Comparison of ENCODE assay signal across 1 cellular context in the genomic region with DNA sequence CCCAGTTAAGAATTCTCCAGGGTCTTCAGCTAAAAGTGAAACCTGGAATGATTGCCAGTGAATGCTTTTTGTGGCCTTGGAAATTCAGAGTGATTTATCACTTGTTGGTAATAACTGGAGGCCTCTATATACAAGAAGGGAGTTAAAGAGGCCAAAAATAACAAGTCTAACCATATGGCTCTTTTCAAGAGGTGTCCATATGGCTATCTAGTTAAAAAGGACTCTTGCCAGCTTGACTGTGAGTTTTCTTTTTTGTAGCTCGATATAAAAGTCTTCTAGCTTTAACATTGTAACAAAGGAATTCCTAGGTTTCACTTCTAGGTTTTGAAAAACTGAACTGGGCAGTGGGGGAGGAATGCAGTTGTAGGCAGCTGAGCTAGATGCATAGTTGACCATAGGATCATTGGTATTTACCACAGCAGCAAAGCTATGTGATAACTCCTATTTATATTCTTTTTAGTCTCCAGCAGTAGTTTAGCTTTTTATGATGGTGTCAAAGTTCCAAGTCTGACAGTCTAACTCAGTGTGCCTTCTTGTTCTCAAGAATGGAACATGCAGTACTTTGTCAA.
TF ChIP-seq lines count a peak whose summit lies in the region.

No MANE protein-coding gene starts in this region.

TF ChIP-seq in HEK293, 187 proteins besides CTCF, POLR2A, EP300 and RAD21 (continued from another document and continues in another):
- TF ChIP-seq ZNF19 (tag by site-specific recombination; IDR thresholded peaks at IDR 0.05; ENCODE audit: low read depth) (no peak), ZNF654 (tag by site-specific recombination; IDR thresholded peaks at IDR 0.05; ENCODE audit: low read depth) (no peak), ZNF146 (tag by site-specific recombination; IDR thresholded peaks at IDR 0.05) (no peak), ZNF157 (tag by site-specific recombination; IDR thresholded peaks at IDR 0.05) (no peak), ZNF585B (tag by site-specific recombination; IDR thresholded peaks at IDR 0.05) (no peak), ZFP37 (tag by site-specific recombination; IDR thresholded peaks at IDR 0.05) (no peak), FEZF1 (tag by site-specific recombination; IDR thresholded peaks at IDR 0.05) (peak; percentile 99), ZNF221 (tag by site-specific recombination; IDR thresholded peaks at IDR 0.05; ENCODE audit: borderline replicate concordance) (no peak), ZNF548 (tag by site-specific recombination; IDR thresholded peaks at IDR 0.05) (no peak), ZNF777 (tag by site-specific recombination; IDR thresholded peaks at IDR 0.05; ENCODE audit: borderline replicate concordance) (no peak), ZNF266 (tag by site-specific recombination; IDR thresholded peaks at IDR 0.05; ENCODE audit: low read depth) (no peak), ZNF600 (tag by site-specific recombination; IDR thresholded peaks at IDR 0.05) (no peak), SCRT1 (tag by site-specific recombination; IDR thresholded peaks at IDR 0.05; ENCODE audit: borderline replicate concordance) (peak; percentile 36; the same call in 1 of the 2 replicates), ZNF214 (tag by site-specific recombination; IDR thresholded peaks at IDR 0.05; ENCODE audit: borderline replicate concordance) (no peak; the same call in 1 of the 2 replicates), ZNF791 (tag by site-specific recombination; IDR thresholded peaks at IDR 0.05) (no peak), ZNF174 (tag by site-specific recombination; IDR thresholded peaks at IDR 0.05) (no peak), ZNF544 (tag by site-specific recombination; IDR thresholded peaks at IDR 0.05) (no peak), ZNF660 (tag by site-specific recombination; IDR thresholded peaks at IDR 0.05) (peak; percentile 58; the same call in 1 of the 2 replicates), ZNF521 (tag by site-specific recombination; IDR thresholded peaks at IDR 0.05) (no peak), ZNF837 (tag by site-specific recombination; IDR thresholded peaks at IDR 0.05) (no peak), BCL11A (tag by site-specific recombination; IDR thresholded peaks at IDR 0.05; ENCODE audit: low read depth) (peak; percentile 42; the same call in 1 of the 2 replicates), ZNF366 (tag by site-specific recombination; conservative IDR thresholded peaks at IDR 0.05) (peak; percentile 83), ZFP69B (tag by site-specific recombination; IDR thresholded peaks at IDR 0.05) (peak; percentile 91), SP3 (tag by site-specific recombination; IDR thresholded peaks at IDR 0.05) (no peak), ZNF510 (tag by site-specific recombination; IDR thresholded peaks at IDR 0.05; ENCODE audit: insufficient replicate concordance) (no peak), ZNF426 (tag by site-specific recombination; IDR thresholded peaks at IDR 0.05) (no peak), ZNF140 (tag by site-specific recombination; IDR thresholded peaks at IDR 0.05) (no peak), SP2 (tag by site-specific recombination; IDR thresholded peaks at IDR 0.05) (no peak), ZNF670 (tag by site-specific recombination; IDR thresholded peaks at IDR 0.05; ENCODE audit: low read depth) (no peak), ZBTB20 (tag by site-specific recombination; IDR thresholded peaks at IDR 0.05) (no peak), ZBTB8A (tag by site-specific recombination; IDR thresholded peaks at IDR 0.05) (peak; percentile 46), ZNF48 (tag by site-specific recombination; IDR thresholded peaks at IDR 0.05) (no peak), ZNF394 (tag by site-specific recombination; IDR thresholded peaks at IDR 0.05; ENCODE audit: borderline replicate concordance) (no peak), KLF10 (tag by site-specific recombination; IDR thresholded peaks at IDR 0.05) (peak; percentile 84), ZNF24 (tag by site-specific recombination; IDR thresholded peaks at IDR 0.05) (peak; percentile 65; the same call in 1 of the 2 replicates), ZNF155 (tag by site-specific recombination; IDR thresholded peaks at IDR 0.05) (no peak), ZNF341 (tag by site-specific recombination; IDR thresholded peaks at IDR 0.05; ENCODE audit: low read depth) (no peak), ZNF354C (tag by site-specific recombination; IDR thresholded peaks at IDR 0.05; ENCODE audit: borderline replicate concordance, low read depth) (no peak), ZNF624 (tag by site-specific recombination; IDR thresholded peaks at IDR 0.05) (no peak), ZNF629 (tag by site-specific recombination; IDR thresholded peaks at IDR 0.05) (peak; percentile 68), ZBTB17 (tag by site-specific recombination; IDR thresholded peaks at IDR 0.05) (peak; percentile 60; the same call in 1 of the 2 replicates)
- TF ChIP-seq, protein P1, sequence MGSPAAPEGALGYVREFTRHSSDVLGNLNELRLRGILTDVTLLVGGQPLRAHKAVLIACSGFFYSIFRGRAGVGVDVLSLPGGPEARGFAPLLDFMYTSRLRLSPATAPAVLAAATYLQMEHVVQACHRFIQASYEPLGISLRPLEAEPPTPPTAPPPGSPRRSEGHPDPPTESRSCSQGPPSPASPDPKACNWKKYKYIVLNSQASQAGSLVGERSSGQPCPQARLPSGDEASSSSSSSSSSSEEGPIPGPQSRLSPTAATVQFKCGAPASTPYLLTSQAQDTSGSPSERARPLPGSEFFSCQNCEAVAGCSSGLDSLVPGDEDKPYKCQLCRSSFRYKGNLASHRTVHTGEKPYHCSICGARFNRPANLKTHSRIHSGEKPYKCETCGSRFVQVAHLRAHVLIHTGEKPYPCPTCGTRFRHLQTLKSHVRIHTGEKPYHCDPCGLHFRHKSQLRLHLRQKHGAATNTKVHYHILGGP (tag by site-specific recombination; IDR thresholded peaks at IDR 0.05), result peak; percentile 91
- TF ChIP-seq, protein P2, sequence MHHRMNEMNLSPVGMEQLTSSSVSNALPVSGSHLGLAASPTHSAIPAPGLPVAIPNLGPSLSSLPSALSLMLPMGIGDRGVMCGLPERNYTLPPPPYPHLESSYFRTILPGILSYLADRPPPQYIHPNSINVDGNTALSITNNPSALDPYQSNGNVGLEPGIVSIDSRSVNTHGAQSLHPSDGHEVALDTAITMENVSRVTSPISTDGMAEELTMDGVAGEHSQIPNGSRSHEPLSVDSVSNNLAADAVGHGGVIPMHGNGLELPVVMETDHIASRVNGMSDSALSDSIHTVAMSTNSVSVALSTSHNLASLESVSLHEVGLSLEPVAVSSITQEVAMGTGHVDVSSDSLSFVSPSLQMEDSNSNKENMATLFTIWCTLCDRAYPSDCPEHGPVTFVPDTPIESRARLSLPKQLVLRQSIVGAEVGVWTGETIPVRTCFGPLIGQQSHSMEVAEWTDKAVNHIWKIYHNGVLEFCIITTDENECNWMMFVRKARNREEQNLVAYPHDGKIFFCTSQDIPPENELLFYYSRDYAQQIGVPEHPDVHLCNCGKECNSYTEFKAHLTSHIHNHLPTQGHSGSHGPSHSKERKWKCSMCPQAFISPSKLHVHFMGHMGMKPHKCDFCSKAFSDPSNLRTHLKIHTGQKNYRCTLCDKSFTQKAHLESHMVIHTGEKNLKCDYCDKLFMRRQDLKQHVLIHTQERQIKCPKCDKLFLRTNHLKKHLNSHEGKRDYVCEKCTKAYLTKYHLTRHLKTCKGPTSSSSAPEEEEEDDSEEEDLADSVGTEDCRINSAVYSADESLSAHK (tag by site-specific recombination; IDR thresholded peaks at IDR 0.05), result peak; percentile 89
- TF ChIP-seq, protein P3, sequence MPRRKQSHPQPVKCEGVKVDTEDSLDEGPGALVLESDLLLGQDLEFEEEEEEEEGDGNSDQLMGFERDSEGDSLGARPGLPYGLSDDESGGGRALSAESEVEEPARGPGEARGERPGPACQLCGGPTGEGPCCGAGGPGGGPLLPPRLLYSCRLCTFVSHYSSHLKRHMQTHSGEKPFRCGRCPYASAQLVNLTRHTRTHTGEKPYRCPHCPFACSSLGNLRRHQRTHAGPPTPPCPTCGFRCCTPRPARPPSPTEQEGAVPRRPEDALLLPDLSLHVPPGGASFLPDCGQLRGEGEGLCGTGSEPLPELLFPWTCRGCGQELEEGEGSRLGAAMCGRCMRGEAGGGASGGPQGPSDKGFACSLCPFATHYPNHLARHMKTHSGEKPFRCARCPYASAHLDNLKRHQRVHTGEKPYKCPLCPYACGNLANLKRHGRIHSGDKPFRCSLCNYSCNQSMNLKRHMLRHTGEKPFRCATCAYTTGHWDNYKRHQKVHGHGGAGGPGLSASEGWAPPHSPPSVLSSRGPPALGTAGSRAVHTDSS (tag by site-specific recombination; IDR thresholded peaks at IDR 0.05), result peak; percentile 39; the same call in 1 of the 2 replicates
- TF ChIP-seq, protein P4, sequence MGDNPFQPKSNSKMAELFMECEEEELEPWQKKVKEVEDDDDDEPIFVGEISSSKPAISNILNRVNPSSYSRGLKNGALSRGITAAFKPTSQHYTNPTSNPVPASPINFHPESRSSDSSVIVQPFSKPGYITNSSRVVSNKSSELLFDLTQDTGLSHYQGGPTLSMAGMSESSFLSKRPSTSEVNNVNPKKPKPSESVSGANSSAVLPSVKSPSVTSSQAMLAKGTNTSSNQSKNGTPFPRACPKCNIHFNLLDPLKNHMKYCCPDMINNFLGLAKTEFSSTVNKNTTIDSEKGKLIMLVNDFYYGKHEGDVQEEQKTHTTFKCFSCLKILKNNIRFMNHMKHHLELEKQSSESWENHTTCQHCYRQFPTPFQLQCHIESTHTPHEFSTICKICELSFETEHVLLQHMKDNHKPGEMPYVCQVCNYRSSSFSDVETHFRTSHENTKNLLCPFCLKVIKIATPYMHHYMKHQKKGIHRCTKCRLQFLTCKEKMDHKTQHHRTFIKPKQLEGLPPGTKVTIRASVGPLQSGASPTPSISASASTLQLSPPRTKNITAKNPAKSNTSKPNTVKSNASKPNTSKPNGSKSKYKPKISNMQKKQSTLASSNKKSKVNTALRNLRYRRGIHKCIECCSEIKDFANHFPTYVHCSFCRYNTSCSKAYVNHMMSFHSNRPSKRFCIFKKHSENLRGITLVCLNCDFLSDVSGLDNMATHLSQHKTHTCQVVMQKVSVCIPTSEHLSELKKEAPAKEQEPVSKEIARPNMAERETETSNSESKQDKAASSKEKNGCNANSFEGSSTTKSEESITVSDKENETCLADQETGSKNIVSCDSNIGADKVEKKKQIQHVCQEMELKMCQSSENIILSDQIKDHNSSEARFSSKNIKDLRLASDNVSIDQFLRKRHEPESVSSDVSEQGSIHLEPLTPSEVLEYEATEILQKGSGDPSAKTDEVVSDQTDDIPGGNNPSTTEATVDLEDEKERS (tag by site-specific recombination; IDR thresholded peaks at IDR 0.05), result no peak
- TF ChIP-seq, protein P5, sequence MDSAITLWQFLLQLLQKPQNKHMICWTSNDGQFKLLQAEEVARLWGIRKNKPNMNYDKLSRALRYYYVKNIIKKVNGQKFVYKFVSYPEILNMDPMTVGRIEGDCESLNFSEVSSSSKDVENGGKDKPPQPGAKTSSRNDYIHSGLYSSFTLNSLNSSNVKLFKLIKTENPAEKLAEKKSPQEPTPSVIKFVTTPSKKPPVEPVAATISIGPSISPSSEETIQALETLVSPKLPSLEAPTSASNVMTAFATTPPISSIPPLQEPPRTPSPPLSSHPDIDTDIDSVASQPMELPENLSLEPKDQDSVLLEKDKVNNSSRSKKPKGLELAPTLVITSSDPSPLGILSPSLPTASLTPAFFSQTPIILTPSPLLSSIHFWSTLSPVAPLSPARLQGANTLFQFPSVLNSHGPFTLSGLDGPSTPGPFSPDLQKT (IDR thresholded peaks at IDR 0.05; ENCODE audit: borderline replicate concordance, low read depth, low read length), result no peak
- TF ChIP-seq, protein P6, sequence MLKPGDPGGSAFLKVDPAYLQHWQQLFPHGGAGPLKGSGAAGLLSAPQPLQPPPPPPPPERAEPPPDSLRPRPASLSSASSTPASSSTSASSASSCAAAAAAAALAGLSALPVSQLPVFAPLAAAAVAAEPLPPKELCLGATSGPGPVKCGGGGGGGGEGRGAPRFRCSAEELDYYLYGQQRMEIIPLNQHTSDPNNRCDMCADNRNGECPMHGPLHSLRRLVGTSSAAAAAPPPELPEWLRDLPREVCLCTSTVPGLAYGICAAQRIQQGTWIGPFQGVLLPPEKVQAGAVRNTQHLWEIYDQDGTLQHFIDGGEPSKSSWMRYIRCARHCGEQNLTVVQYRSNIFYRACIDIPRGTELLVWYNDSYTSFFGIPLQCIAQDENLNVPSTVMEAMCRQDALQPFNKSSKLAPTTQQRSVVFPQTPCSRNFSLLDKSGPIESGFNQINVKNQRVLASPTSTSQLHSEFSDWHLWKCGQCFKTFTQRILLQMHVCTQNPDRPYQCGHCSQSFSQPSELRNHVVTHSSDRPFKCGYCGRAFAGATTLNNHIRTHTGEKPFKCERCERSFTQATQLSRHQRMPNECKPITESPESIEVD (tag by site-specific recombination; IDR thresholded peaks at IDR 0.05), result peak; percentile 100
- TF ChIP-seq, protein P7, sequence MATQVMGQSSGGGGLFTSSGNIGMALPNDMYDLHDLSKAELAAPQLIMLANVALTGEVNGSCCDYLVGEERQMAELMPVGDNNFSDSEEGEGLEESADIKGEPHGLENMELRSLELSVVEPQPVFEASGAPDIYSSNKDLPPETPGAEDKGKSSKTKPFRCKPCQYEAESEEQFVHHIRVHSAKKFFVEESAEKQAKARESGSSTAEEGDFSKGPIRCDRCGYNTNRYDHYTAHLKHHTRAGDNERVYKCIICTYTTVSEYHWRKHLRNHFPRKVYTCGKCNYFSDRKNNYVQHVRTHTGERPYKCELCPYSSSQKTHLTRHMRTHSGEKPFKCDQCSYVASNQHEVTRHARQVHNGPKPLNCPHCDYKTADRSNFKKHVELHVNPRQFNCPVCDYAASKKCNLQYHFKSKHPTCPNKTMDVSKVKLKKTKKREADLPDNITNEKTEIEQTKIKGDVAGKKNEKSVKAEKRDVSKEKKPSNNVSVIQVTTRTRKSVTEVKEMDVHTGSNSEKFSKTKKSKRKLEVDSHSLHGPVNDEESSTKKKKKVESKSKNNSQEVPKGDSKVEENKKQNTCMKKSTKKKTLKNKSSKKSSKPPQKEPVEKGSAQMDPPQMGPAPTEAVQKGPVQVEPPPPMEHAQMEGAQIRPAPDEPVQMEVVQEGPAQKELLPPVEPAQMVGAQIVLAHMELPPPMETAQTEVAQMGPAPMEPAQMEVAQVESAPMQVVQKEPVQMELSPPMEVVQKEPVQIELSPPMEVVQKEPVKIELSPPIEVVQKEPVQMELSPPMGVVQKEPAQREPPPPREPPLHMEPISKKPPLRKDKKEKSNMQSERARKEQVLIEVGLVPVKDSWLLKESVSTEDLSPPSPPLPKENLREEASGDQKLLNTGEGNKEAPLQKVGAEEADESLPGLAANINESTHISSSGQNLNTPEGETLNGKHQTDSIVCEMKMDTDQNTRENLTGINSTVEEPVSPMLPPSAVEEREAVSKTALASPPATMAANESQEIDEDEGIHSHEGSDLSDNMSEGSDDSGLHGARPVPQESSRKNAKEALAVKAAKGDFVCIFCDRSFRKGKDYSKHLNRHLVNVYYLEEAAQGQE (tag by site-specific recombination; IDR thresholded peaks at IDR 0.05), result no peak
- TF ChIP-seq, protein P8, sequence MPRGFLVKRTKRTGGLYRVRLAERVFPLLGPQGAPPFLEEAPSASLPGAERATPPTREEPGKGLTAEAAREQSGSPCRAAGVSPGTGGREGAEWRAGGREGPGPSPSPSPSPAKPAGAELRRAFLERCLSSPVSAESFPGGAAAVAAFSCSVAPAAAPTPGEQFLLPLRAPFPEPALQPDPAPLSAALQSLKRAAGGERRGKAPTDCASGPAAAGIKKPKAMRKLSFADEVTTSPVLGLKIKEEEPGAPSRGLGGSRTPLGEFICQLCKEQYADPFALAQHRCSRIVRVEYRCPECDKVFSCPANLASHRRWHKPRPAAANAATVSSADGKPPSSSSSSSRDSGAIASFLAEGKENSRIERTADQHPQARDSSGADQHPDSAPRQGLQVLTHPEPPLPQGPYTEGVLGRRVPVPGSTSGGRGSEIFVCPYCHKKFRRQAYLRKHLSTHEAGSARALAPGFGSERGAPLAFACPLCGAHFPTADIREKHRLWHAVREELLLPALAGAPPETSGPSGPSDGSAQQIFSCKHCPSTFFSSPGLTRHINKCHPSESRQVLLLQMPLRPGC (tag by site-specific recombination; IDR thresholded peaks at IDR 0.05), result 0 out of 2 replicates have a peak, but pooled peaks have one; percentile 61
